In genomic region chr7:27788438-27788837, GRCh38 we compare ENCODE assay signal across 7 cellular contexts.
"Had no signal": no experiment of that assay in that cellular context is flagged by ENCODE, and none has a peak within 500 bp of the region (broad histone marks: within the 10 kb centered on the region; RNA-seq: fewer than 3 reads in every experiment).

No MANE protein-coding gene starts in this region.

- H2AFZ ChIP-seq: GM23338 had no signal

- H3K9me3 Mint-ChIP-seq: GM23338, H9 had no signal

- H3K9ac ChIP-seq: KMS-11 had no signal

- H3K4me2 ChIP-seq: GM23338, KMS-11 had no signal

- H3K4me3 ChIP-seq: GM23338 had no signal

- H3K4me3 Mint-ChIP-seq: GM23338, H9 had no signal

- FAIRE-seq: H1, HTR-8/SVneo had no signal

- H3K27ac ChIP-seq: KMS-11 had no signal

- H3K27ac Mint-ChIP-seq: GM23338, H9 had no signal

- ATAC-seq: GM23338 had no signal

- DNase-seq: H9, HCEC 1CT, KBM-7 had no signal
